8 cellular contexts compared by ENCODE assay signal in genomic region chr7:112207106-112207592, GRCh38.
DNase-seq lines count a peak whose midpoint lies in the region; ATAC-seq and TF ChIP-seq lines count a peak whose summit lies in the region.

No MANE protein-coding gene starts in this region.

- H3K36me3 ChIP-seq in mucosa of stomach (ENCODE audit: control insufficient read depth, insufficient read depth, low read length), result no peaks in the 10 kb centered on the region

- no peak for ATAC-seq in GM19351 (IDR thresholded peaks at IDR 0.05; ENCODE audit: unreplicated experiment)
- ATAC-seq in HG02840 (IDR thresholded peaks at IDR 0.05; ENCODE audit: low FRiP score, unreplicated experiment), result no peak

- peaks cover 27% of the 10 kb centered on the region for H3K27me3 ChIP-seq in mucosa of stomach (ENCODE audit: control insufficient read depth, insufficient read depth, low read length)

- TF ChIP-seq CTCF in choroid plexus epithelial cell (conservative IDR thresholded peaks at IDR 0.05; ENCODE audit: low read depth, low read length), result no peak

- no peaks in the 10 kb centered on the region for H3K9me3 ChIP-seq in mucosa of stomach (ENCODE audit: control insufficient read depth, low read length)

- H3K4me3 ChIP-seq in choroid plexus epithelial cell (ENCODE audit: low read depth, low read length), result peak overlapping the region; percentile 97
- H3K4me3 ChIP-seq in mucosa of stomach (ENCODE audit: low read length), result peak overlapping the region; percentile 98

- H3K4me1 ChIP-seq in mucosa of stomach (ENCODE audit: control insufficient read depth, insufficient read depth, low read length), result peaks cover 10% of the 10 kb centered on the region

- H3K9ac ChIP-seq in mucosa of stomach (ENCODE audit: low read length), result peak overlapping the region; percentile 93

- DNase-seq in DMS79 treated with DMSO at 0.1 percent for 48 hours (lab: John Stamatoyannopoulos, UW) (peak; percentile 26), DMS79 (lab: John Stamatoyannopoulos, UW) (no peak), NCI-H526 treated with DMSO at 0.1 percent for 48 hours (lab: John Stamatoyannopoulos, UW) (peak; percentile 39), choroid plexus epithelial cell (ENCODE audit: low read depth) (peak; percentile 24), NCI-H1092 (lab: John Stamatoyannopoulos, UW) (no peak)

Comparison
In these comparisons a context has a peak if more than half of its experiments do, and no peak if none do; other contexts are left out.
1. DNase-seq: peak in DMS79 treated with DMSO at 0.1 percent for 48 hours (single experiment), NCI-H526 treated with DMSO at 0.1 percent for 48 hours (single experiment) and choroid plexus epithelial cell (single experiment); none in DMS79 (single experiment) and NCI-H1092 (single experiment).